19 cellular contexts compared by ENCODE assay signal in the genomic region with DNA sequence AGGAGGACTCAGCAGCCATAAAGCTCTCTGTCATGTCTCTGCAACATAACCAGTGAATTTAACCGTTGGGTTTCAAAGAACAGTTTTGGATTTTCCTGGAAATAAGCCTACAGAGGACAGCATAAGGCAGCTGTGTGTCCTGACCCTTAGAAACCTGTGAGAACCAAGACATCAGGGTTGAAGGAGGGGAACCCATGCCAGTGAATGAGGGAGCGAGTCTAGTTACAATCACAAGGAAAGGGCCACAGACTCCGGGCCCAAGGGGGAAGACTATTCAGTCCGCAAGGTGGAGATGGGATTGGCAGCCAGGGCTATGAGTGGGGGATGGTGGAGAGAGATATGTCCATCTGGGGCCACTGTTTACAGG.
DNase-seq lines count a peak whose midpoint lies in the region; ATAC-seq, FAIRE-seq and TF ChIP-seq lines count a peak whose summit lies in the region.
"Had no signal": no experiment of that assay in that cellular context is flagged by ENCODE, and none has a peak within 500 bp of the region (broad histone marks: within the 10 kb centered on the region; RNA-seq: fewer than 3 reads in every experiment).

No MANE protein-coding gene starts in this region.

- no peak overlapping the region for H2BK5ac ChIP-seq in trophoblast cell (ENCODE audit: low read depth, low read length, poor library complexity)

- peak overlapping the region; percentile 94 to 97 for H3K27ac Mint-ChIP-seq in effector memory CD8-positive, alpha-beta T cell
- H3K27ac Mint-ChIP-seq: mesothelial cell of epicardium had no signal

- H3K27ac ChIP-seq in C4-2B: peak overlapping the region; percentile 36; the same call in 1 of the 2 replicates
- H3K27ac ChIP-seq in trophoblast cell (ENCODE audit: low read depth, low read length): no peak overlapping the region
- H3K27ac ChIP-seq: foreskin keratinocyte, ovary had no signal

- no CpG with 5 or more reads among the region's 4 CpGs for WGBS in trophoblast cell (ENCODE audit: extremely low coverage, insufficient coverage, insufficient read length)

- no peak for FAIRE-seq in frontal cortex (lab: Jason Lieb, UNC)
- FAIRE-seq: endothelial cell of umbilical vein had no signal

- H3K4me1 ChIP-seq in trophoblast cell (ENCODE audit: control insufficient read depth in 1 of 2, insufficient read depth in 2 of 2, low read length in 2 of 2): peaks cover 45 to 56% of the 10 kb centered on the region in 2 experiments
- H3K4me1 ChIP-seq: foreskin keratinocyte had no signal

- peaks cover 11% of the 10 kb centered on the region for H3K79me1 ChIP-seq in trophoblast cell (ENCODE audit: low read length)

- no peak overlapping the region for H3K4me3 ChIP-seq in trophoblast cell (ENCODE audit: low read depth, low read length)
- H3K4me3 ChIP-seq: ovary, skin epidermis had no signal

- H2AK5ac ChIP-seq in trophoblast cell (ENCODE audit: low read length): peak overlapping the region; percentile 36

- peak overlapping the region; percentile 20 for H4K91ac ChIP-seq in trophoblast cell (ENCODE audit: low read depth, low read length)

- no peaks in the 10 kb centered on the region for H3K36me3 ChIP-seq in trophoblast cell (ENCODE audit: control insufficient read depth in 1 of 2, insufficient read depth in 2 of 2, low read length in 2 of 2)
- H3K36me3 ChIP-seq: ovary had no signal

- H3K79me2 ChIP-seq in trophoblast cell (ENCODE audit: control insufficient read depth, insufficient read depth, low read length, poor library complexity): no peaks in the 10 kb centered on the region

- peaks cover 56 to 60% of the 10 kb centered on the region in 2 donors for H3K4me1 Mint-ChIP-seq in effector memory CD8-positive, alpha-beta T cell (ENCODE audit: low read depth in 2 of 2)

- H3K27me3 ChIP-seq in trophoblast cell (ENCODE audit: insufficient read depth, low read length): no peaks in the 10 kb centered on the region
- H3K27me3 ChIP-seq: foreskin keratinocyte, ovary had no signal

- H3K4me3 Mint-ChIP-seq in effector memory CD8-positive, alpha-beta T cell: peak overlapping the region; percentile 66
- H3K4me3 Mint-ChIP-seq: mesothelial cell of epicardium; stimulated activated naive B cell treated with anti-CD40 and anti-IgM and Interleukin-4, amounts not matched to agents 10 μg/mL and 1 μg/mL and 100 μg/mL, for 72 hours had no signal

- peak overlapping the region; percentile 14 for H2BK120ac ChIP-seq in trophoblast cell (ENCODE audit: insufficient read depth, low read length, poor library complexity)

- H3K14ac ChIP-seq in trophoblast cell (ENCODE audit: low read length): no peak overlapping the region

- no peak overlapping the region for H4K8ac ChIP-seq in trophoblast cell (ENCODE audit: low read depth, low read length)

- peaks cover 4% of the 10 kb centered on the region for H3K36me3 Mint-ChIP-seq in effector memory CD8-positive, alpha-beta T cell (ENCODE audit: insufficient read depth)
- H3K36me3 Mint-ChIP-seq: mesothelial cell of epicardium; stimulated activated naive B cell treated with anti-CD40 and anti-IgM and Interleukin-4, amounts not matched to agents 10 μg/mL and 1 μg/mL and 100 μg/mL, for 72 hours had no signal

- H3K9me3 ChIP-seq in trophoblast cell (ENCODE audit: insufficient read depth, low read depth, low read length): no peaks in the 10 kb centered on the region
- H3K9me3 ChIP-seq: ovary had no signal

- ATAC-seq in effector memory CD8-positive, alpha-beta T cell (replicated peaks): no peak

- H3K9ac ChIP-seq in trophoblast cell (ENCODE audit: low read length): no peak overlapping the region

- no peak overlapping the region for H3K23ac ChIP-seq in trophoblast cell (ENCODE audit: low read length)

- no peak overlapping the region for H3K4me2 ChIP-seq in trophoblast cell (ENCODE audit: low read length)

- DNase-seq in OCI-M1 (lab: John Stamatoyannopoulos, UW) (peak; percentile 79), trophoblast cell (no peak), NAMALWA (ENCODE audit: low spot score) (no peak), GM03348 (ENCODE audit: low spot score) (no peak), NCI-H2196 (lab: John Stamatoyannopoulos, UW; ENCODE audit: unreplicated experiment) (no peak), frontal cortex (ENCODE audit: low spot score in 2 of 2) (no peak)
- no peak for DNase-seq in effector memory CD8-positive, alpha-beta T cell
- DNase-seq: cerebellar nuclear complex; NCI-H1105; NCI-H2171; NCI-H82; ovary; stimulated activated naive B cell treated with anti-CD40 and anti-IgM and Interleukin-4, amounts not matched to agents 10 μg/mL and 1 μg/mL and 100 μg/mL, for 72 hours; SW 1271 had no signal

- no peak overlapping the region for H3K18ac ChIP-seq in trophoblast cell (ENCODE audit: low read length)

- no peak overlapping the region for H2AFZ ChIP-seq in trophoblast cell (ENCODE audit: insufficient read depth, low read length, poor library complexity)

- no peaks in the 10 kb centered on the region for H3K27me3 Mint-ChIP-seq in effector memory CD8-positive, alpha-beta T cell

- peak overlapping the region; percentile 1 for H2BK12ac ChIP-seq in trophoblast cell (ENCODE audit: low read length)

- H3K9me3 Mint-ChIP-seq in effector memory CD8-positive, alpha-beta T cell: no peaks in the 10 kb centered on the region
- H3K9me3 Mint-ChIP-seq: mesothelial cell of epicardium; stimulated activated naive B cell treated with anti-CD40 and anti-IgM and Interleukin-4, amounts not matched to agents 10 μg/mL and 1 μg/mL and 100 μg/mL, for 72 hours had no signal

- no peak overlapping the region for H4K12ac ChIP-seq in trophoblast cell (ENCODE audit: low read depth, low read length)

- no peak overlapping the region for H3K4ac ChIP-seq in trophoblast cell (ENCODE audit: low read depth, low read length)

- no peak for TF ChIP-seq CTCF in C4-2B (conservative IDR thresholded peaks at IDR 0.05)
